26 cellular contexts compared by ENCODE assay signal in the genomic region with DNA sequence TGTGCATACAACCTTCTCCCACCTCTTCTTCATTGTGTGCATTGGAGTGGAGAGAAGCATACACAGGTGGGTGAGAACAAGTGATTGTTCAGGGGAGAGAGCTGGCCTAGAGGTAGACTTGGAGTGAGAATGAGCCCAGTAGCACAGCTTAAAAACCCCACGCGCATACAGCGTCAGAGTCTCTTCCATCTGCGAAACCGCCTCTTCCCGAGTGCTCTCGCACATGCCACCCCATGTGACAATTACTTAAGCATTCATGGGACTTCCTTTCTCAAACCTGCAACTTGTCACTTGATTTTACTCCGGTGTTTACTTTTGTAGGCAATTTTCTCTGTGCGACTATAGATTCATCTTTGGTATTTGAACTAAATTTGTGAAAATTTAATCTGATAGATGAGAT.
"Had no signal": no experiment of that assay in that cellular context is flagged by ENCODE, and none has a peak within 500 bp of the region (broad histone marks: within the 10 kb centered on the region; RNA-seq: fewer than 3 reads in every experiment).

No MANE protein-coding gene starts in this region.

- H3K27ac ChIP-seq: ascending aorta, breast epithelium, cardiac muscle cell, colonic mucosa had no signal

- H3K9me3 ChIP-seq: ascending aorta, breast epithelium, colonic mucosa had no signal

- H3K4me3 ChIP-seq: ascending aorta, breast epithelium, cardiac muscle cell, colonic mucosa had no signal

- H3K4me1 ChIP-seq: ascending aorta, breast epithelium, colonic mucosa had no signal

- H3K27me3 ChIP-seq: ascending aorta, breast epithelium, cardiac muscle cell, colonic mucosa had no signal

- H3K36me3 ChIP-seq: ascending aorta, breast epithelium, cardiac muscle cell, colonic mucosa had no signal

- ATAC-seq: activated CD4-positive, alpha-beta T cell treated with anti-CD3 and anti-CD28 coated beads for 36 hours; activated CD8-positive, alpha-beta memory T cell treated with anti-CD3 and anti-CD28 coated beads, Interleukin-2, amount 10 ng/mL, durations not matched to agents 7 days and 5 days; activated CD8-positive, alpha-beta T cell treated with anti-CD3 and anti-CD28 coated beads, Interleukin-2, amount 10 ng/mL, durations not matched to agents 7 days and 5 days; activated naive CD4-positive, alpha-beta T cell treated with anti-CD3 and anti-CD28 coated beads, Interleukin-2, amount 50 U/mL, for 72 hours; esophagus mucosa had no signal

- DNase-seq: activated CD4-positive, alpha-beta memory T cell treated with anti-CD3 and anti-CD28 coated beads for 36 hours; activated CD4-positive, alpha-beta T cell treated with anti-CD3 and anti-CD28 coated beads for 36 hours; activated CD4-positive, alpha-beta T cell treated with anti-CD3 and anti-CD28 coated beads, Interleukin-2, amount 10 ng/mL, durations not matched to agents 24 days and 14 days; activated CD4-positive, CD25-positive, alpha-beta regulatory T cell; activated CD4-positive, CD25-positive, alpha-beta regulatory T cell treated with anti-CD3 and anti-CD28 coated beads, Interleukin-2, amount 50 U/mL, for 72 hours; activated CD8-positive, alpha-beta memory T cell treated with anti-CD3 and anti-CD28 coated beads, Interleukin-2, amount 10 ng/mL, durations not matched to agents 7 days and 5 days; activated CD8-positive, alpha-beta memory T cell treated with anti-CD3 and anti-CD28 coated beads, Interleukin-2, amount 50 U/mL, for 4 hours; activated CD8-positive, alpha-beta T cell treated with anti-CD3 and anti-CD28 coated beads, Interleukin-2, amount 10 ng/mL, durations not matched to agents 7 days and 5 days; activated gamma-delta T cell; activated naive CD4-positive, alpha-beta T cell; activated naive CD4-positive, alpha-beta T cell treated with anti-CD3 and anti-CD28 coated beads, Interleukin-2, amount 10 ng/mL, durations not matched to agents 7 days and 5 days; activated naive CD8-positive, alpha-beta T cell treated with anti-CD3 and anti-CD28 coated beads, Interleukin-2, amount 10 ng/mL, durations not matched to agents 7 days and 5 days; activated T-cell treated with anti-CD3 and anti-CD28 coated beads, Interleukin-2, amount 50 U/mL, for 1 hour; activated T-cell treated with anti-CD3 and anti-CD28 coated beads, Interleukin-2, amount 50 U/mL, for 48 hours; central memory CD4-positive, alpha-beta T cell; cerebellar nuclear complex; colonic mucosa; effector memory CD4-positive, alpha-beta T cell; endodermal cell; foreskin fibroblast; T-helper 2 cell had no signal
